Comparison of ENCODE assay signal across 11 cellular contexts in genomic region chr14:37470251-37470650, GRCh38.
"Had no signal": no experiment of that assay in that cellular context is flagged by ENCODE, and none has a peak within 500 bp of the region (broad histone marks: within the 10 kb centered on the region; RNA-seq: fewer than 3 reads in every experiment).

No MANE protein-coding gene starts in this region.

- H3K9ac ChIP-seq: GM23248 had no signal

- FAIRE-seq: H1, H54 had no signal

- DNase-seq: GM23248, GOT3, H7, H9, HCEC 1CT, HFFc6 had no signal

- H3K27ac ChIP-seq: GM23248 had no signal

- H2AFZ ChIP-seq: GM23248, GM23338 had no signal

- ATAC-seq: GM23338, HCT116 had no signal

- H3K4me3 ChIP-seq: GM23248, GM23338, HAP-1 had no signal

- H3K9me3 ChIP-seq: HAP-1 had no signal

- H3K4me2 ChIP-seq: GM23338 had no signal

- H3K36me3 ChIP-seq: HAP-1 had no signal

- H3K4me1 ChIP-seq: HAP-1 had no signal
